ENCODE assay signal across 20 cellular contexts in genomic region chr4:128565054-128565453, GRCh38.
"Had no signal": no experiment of that assay in that cellular context is flagged by ENCODE, and none has a peak within 500 bp of the region (broad histone marks: within the 10 kb centered on the region; RNA-seq: fewer than 3 reads in every experiment).

No MANE protein-coding gene starts in this region.

- DNase-seq: activated CD8-positive, alpha-beta memory T cell treated with anti-CD3 and anti-CD28 coated beads, Interleukin-2, amount 50 U/mL, for 4 hours; activated effector memory CD4-positive, alpha-beta T cell treated with Interleukin-2 at 50 U/mL for 16 hours; activated T-cell treated with anti-CD3 and anti-CD28 coated beads for 4 hours; activated T-cell treated with anti-CD3 and anti-CD28 coated beads, Interleukin-2, amount 50 U/mL, for 4 hours; brain microvascular endothelial cell; central memory CD4-positive, alpha-beta T cell; NCI-H2081 treated with DMSO at 0.1 percent for 48 hours; NCI-H510A; NCI-H774; T-helper 1 cell had no signal

- H3K36me3 Mint-ChIP-seq: activated CD4-positive, alpha-beta memory T cell treated with anti-CD3 and anti-CD28 coated beads for 36 hours; activated naive CD4-positive, alpha-beta T cell treated with anti-CD3 and anti-CD28 coated beads, Interleukin-2, amount 10 ng/mL, durations not matched to agents 7 days and 5 days; activated naive CD8-positive, alpha-beta T cell; WTC11 had no signal

- ATAC-seq: activated CD4-positive, CD25-positive, alpha-beta regulatory T cell treated with anti-CD3 and anti-CD28 coated beads, Interleukin-2, amount 50 U/mL, for 24 hours; activated naive CD8-positive, alpha-beta T cell treated with anti-CD3 and anti-CD28 coated beads, Interleukin-2, amount 50 U/mL, for 24 hours; activated T-cell treated with anti-CD3 and anti-CD28 coated beads, Interleukin-2, amount 50 U/mL, for 4 hours had no signal

- H3K9ac ChIP-seq: KMS-11 had no signal

- H3K27ac ChIP-seq: brain microvascular endothelial cell, KMS-11 had no signal

- H3K27me3 Mint-ChIP-seq: activated CD4-positive, alpha-beta T cell treated with anti-CD3 and anti-CD28 coated beads for 36 hours had no signal

- H3K9me3 Mint-ChIP-seq: activated CD4-positive, alpha-beta memory T cell treated with anti-CD3 and anti-CD28 coated beads for 36 hours; activated CD4-positive, alpha-beta T cell treated with anti-CD3 and anti-CD28 coated beads, Interleukin-2, amount 10 ng/mL, durations not matched to agents 7 days and 5 days; activated naive CD4-positive, alpha-beta T cell treated with anti-CD3 and anti-CD28 coated beads, Interleukin-2, amount 10 ng/mL, durations not matched to agents 7 days and 5 days; activated naive CD8-positive, alpha-beta T cell treated with anti-CD3 and anti-CD28 coated beads, Interleukin-2, amount 50 U/mL, for 24 hours; activated T-cell treated with anti-CD3 and anti-CD28 coated beads, Interleukin-2, amount 50 U/mL, for 4 hours; activated T-helper 1 cell treated with anti-CD3 and anti-CD28 coated beads, Interleukin-12 subunit alpha, Interleukin-12 subunit beta, Interleukin-2, Interleukin-4 antibody, amounts not matched to agents 30 ng/mL and 10 ng/mL and 1 ng/mL, durations not matched to agents 14 hours and 24 hours and 36 hours; WTC11 had no signal

- H3K4me2 ChIP-seq: KMS-11 had no signal

- H3K36me3 ChIP-seq: brain microvascular endothelial cell had no signal

- H3K27ac Mint-ChIP-seq: activated CD4-positive, alpha-beta memory T cell treated with anti-CD3 and anti-CD28 coated beads for 36 hours; activated CD4-positive, alpha-beta T cell treated with anti-CD3 and anti-CD28 coated beads for 36 hours; activated CD4-positive, alpha-beta T cell treated with anti-CD3 and anti-CD28 coated beads, Interleukin-2, amount 10 ng/mL, durations not matched to agents 7 days and 5 days; activated naive CD4-positive, alpha-beta T cell treated with anti-CD3 and anti-CD28 coated beads, Interleukin-2, amount 10 ng/mL, durations not matched to agents 7 days and 5 days; activated naive CD8-positive, alpha-beta T cell; activated naive CD8-positive, alpha-beta T cell treated with anti-CD3 and anti-CD28 coated beads, Interleukin-2, amount 50 U/mL, for 24 hours; activated T-helper 1 cell treated with anti-CD3 and anti-CD28 coated beads, Interleukin-12 subunit alpha, Interleukin-12 subunit beta, Interleukin-2, Interleukin-4 antibody, amounts not matched to agents 30 ng/mL and 10 ng/mL and 1 ng/mL, durations not matched to agents 14 hours and 24 hours and 36 hours; WTC11 had no signal

- H3K4me3 Mint-ChIP-seq: activated CD4-positive, alpha-beta memory T cell treated with anti-CD3 and anti-CD28 coated beads for 36 hours; activated CD4-positive, alpha-beta T cell treated with anti-CD3 and anti-CD28 coated beads for 36 hours; activated CD4-positive, alpha-beta T cell treated with anti-CD3 and anti-CD28 coated beads, Interleukin-2, amount 10 ng/mL, durations not matched to agents 7 days and 5 days; activated naive CD4-positive, alpha-beta T cell treated with anti-CD3 and anti-CD28 coated beads, Interleukin-2, amount 10 ng/mL, durations not matched to agents 7 days and 5 days; activated naive CD8-positive, alpha-beta T cell; activated naive CD8-positive, alpha-beta T cell treated with anti-CD3 and anti-CD28 coated beads, Interleukin-2, amount 50 U/mL, for 24 hours; activated T-cell treated with anti-CD3 and anti-CD28 coated beads, Interleukin-2, amount 50 U/mL, for 4 hours; activated T-helper 1 cell treated with anti-CD3 and anti-CD28 coated beads, Interleukin-12 subunit alpha, Interleukin-12 subunit beta, Interleukin-2, Interleukin-4 antibody, amounts not matched to agents 30 ng/mL and 10 ng/mL and 1 ng/mL, durations not matched to agents 14 hours and 24 hours and 36 hours; WTC11 had no signal

- H3K27me3 ChIP-seq: brain microvascular endothelial cell had no signal

- H3K4me1 Mint-ChIP-seq: activated CD4-positive, alpha-beta T cell treated with anti-CD3 and anti-CD28 coated beads for 36 hours; activated CD4-positive, alpha-beta T cell treated with anti-CD3 and anti-CD28 coated beads, Interleukin-2, amount 10 ng/mL, durations not matched to agents 7 days and 5 days; activated naive CD4-positive, alpha-beta T cell treated with anti-CD3 and anti-CD28 coated beads, Interleukin-2, amount 10 ng/mL, durations not matched to agents 7 days and 5 days; activated naive CD8-positive, alpha-beta T cell treated with anti-CD3 and anti-CD28 coated beads, Interleukin-2, amount 50 U/mL, for 24 hours had no signal
